Comparison of ENCODE assay signal across 1 cellular context in the genomic region with DNA sequence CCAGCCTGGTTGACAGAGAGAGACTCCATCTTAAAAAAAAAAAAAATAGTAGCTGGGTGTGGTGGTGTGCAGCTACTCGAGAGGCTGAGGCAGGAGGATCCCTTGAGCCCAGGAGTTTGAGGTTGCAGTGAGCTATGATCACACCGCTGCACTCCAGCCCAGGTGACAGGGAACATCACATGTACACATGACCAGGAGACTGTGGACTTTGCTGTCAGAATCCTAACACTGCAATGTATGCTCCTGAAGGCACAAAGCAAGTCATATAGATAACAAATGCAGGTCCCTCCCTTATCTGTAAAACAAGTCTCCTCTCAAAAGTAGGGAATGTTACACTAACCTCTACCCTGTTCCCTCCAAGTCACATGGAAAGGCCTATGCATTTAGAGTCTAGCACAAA.
TF ChIP-seq lines count a peak whose summit lies in the region.

No MANE protein-coding gene starts in this region.

TF ChIP-seq in HepG2, 621 proteins besides CTCF, POLR2A, EP300 and RAD21:
- peak; percentile 45; the same call in 1 of the 2 replicates for TF ChIP-seq SAP130 (CRISPR knock-in tag; IDR thresholded peaks at IDR 0.05; ENCODE audit: low read depth)
- no peak for TF ChIP-seq SRF (IDR thresholded peaks at IDR 0.05; ENCODE audit: low read depth, low read length)
- TF ChIP-seq, protein P1, sequence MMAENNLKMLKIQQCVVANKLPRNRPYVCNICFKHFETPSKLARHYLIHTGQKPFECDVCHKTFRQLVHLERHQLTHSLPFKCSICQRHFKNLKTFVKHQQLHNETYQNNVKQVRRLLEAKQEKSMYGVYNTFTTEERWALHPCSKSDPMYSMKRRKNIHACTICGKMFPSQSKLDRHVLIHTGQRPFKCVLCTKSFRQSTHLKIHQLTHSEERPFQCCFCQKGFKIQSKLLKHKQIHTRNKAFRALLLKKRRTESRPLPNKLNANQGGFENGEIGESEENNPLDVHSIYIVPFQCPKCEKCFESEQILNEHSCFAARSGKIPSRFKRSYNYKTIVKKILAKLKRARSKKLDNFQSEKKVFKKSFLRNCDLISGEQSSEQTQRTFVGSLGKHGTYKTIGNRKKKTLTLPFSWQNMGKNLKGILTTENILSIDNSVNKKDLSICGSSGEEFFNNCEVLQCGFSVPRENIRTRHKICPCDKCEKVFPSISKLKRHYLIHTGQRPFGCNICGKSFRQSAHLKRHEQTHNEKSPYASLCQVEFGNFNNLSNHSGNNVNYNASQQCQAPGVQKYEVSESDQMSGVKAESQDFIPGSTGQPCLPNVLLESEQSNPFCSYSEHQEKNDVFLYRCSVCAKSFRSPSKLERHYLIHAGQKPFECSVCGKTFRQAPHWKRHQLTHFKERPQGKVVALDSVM (CRISPR knock-in tag; IDR thresholded peaks at IDR 0.05), result peak; percentile 37; the same call in 1 of the 2 replicates
- TF ChIP-seq, protein P2, sequence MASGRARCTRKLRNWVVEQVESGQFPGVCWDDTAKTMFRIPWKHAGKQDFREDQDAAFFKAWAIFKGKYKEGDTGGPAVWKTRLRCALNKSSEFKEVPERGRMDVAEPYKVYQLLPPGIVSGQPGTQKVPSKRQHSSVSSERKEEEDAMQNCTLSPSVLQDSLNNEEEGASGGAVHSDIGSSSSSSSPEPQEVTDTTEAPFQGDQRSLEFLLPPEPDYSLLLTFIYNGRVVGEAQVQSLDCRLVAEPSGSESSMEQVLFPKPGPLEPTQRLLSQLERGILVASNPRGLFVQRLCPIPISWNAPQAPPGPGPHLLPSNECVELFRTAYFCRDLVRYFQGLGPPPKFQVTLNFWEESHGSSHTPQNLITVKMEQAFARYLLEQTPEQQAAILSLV (CRISPR knock-in tag; IDR thresholded peaks at IDR 0.05; ENCODE audit: borderline replicate concordance), result no peak
- TF ChIP-seq, protein P3, sequence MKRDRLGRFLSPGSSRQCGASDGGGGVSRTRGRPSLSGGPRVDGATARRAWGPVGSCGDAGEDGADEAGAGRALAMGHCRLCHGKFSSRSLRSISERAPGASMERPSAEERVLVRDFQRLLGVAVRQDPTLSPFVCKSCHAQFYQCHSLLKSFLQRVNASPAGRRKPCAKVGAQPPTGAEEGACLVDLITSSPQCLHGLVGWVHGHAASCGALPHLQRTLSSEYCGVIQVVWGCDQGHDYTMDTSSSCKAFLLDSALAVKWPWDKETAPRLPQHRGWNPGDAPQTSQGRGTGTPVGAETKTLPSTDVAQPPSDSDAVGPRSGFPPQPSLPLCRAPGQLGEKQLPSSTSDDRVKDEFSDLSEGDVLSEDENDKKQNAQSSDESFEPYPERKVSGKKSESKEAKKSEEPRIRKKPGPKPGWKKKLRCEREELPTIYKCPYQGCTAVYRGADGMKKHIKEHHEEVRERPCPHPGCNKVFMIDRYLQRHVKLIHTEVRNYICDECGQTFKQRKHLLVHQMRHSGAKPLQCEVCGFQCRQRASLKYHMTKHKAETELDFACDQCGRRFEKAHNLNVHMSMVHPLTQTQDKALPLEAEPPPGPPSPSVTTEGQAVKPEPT (CRISPR knock-in tag; IDR thresholded peaks at IDR 0.05; ENCODE audit: low read depth), result no peak
- no peak for TF ChIP-seq ZC3H4 (CRISPR knock-in tag; IDR thresholded peaks at IDR 0.05; ENCODE audit: borderline replicate concordance)
- no peak for TF ChIP-seq MIER3 (CRISPR knock-in tag; IDR thresholded peaks at IDR 0.05; ENCODE audit: borderline replicate concordance)
